ENCODE assay signal across 8 cellular contexts in genomic region chr7:82319674-82320118, GRCh38.
DNase-seq lines count a peak whose midpoint lies in the region; ATAC-seq, FAIRE-seq and TF ChIP-seq lines count a peak whose summit lies in the region.

No MANE protein-coding gene starts in this region.

- no peak for ATAC-seq in HG03039 (IDR thresholded peaks at IDR 0.05; ENCODE audit: unreplicated experiment)
- ATAC-seq in GM19455 (IDR thresholded peaks at IDR 0.05; ENCODE audit: unreplicated experiment): no peak

- DNase-seq in NCI-H1105 (lab: John Stamatoyannopoulos, UW) (peak; percentile 99), amygdala (lab: John Stamatoyannopoulos, UW) (peak in 53 of 56 donors; percentile 0 to 88 (median 47)), iPS-NIHi7 (ENCODE audit: extremely low spot score) (peak; percentile 11), stromal cell of bone marrow (ENCODE audit: low read depth) (peak; percentile 76), GM12891 (ENCODE audit: insufficient read length, low spot score) (no peak)
- no peak for DNase-seq in activated CD4-positive, alpha-beta T cell treated with anti-CD3 and anti-CD28 coated beads for 4 hours

- TF ChIP-seq POLR2A in GM12891 (IDR thresholded peaks at IDR 0.05; ENCODE audit: low read depth, low read length): no peak

- no peak for FAIRE-seq in GM12891 (lab: Jason Lieb, UNC)

TF ChIP-seq in GM12891, 5 proteins besides CTCF, POLR2A, EP300 and RAD21:
- TF ChIP-seq PAX5 (IDR thresholded peaks at IDR 0.05; ENCODE audit: insufficient read depth, low read length, severe bottlenecking) (no peak), POU2F2 (IDR thresholded peaks at IDR 0.05; ENCODE audit: low read depth, low read length) (no peak), SPI1 (IDR thresholded peaks at IDR 0.05; ENCODE audit: low read depth, low read length) (no peak), TAF1 (IDR thresholded peaks at IDR 0.05; ENCODE audit: low read depth, low read length) (no peak), POLR2AphosphoS5 (IDR thresholded peaks at IDR 0.05; ENCODE audit: low read depth, low read length) (no peak)

Comparison
In these comparisons a context has a peak if more than half of its experiments do, and no peak if none do; other contexts are left out.
1. DNase-seq: peak in NCI-H1105 (single experiment), amygdala (53 of 56), iPS-NIHi7 (single experiment) and stromal cell of bone marrow (single experiment); none in GM12891 (single experiment) and activated CD4-positive, alpha-beta T cell treated with anti-CD3 and anti-CD28 coated beads for 4 hours (0 of 2).